ENCODE assay signal across 17 cellular contexts in the genomic region with DNA sequence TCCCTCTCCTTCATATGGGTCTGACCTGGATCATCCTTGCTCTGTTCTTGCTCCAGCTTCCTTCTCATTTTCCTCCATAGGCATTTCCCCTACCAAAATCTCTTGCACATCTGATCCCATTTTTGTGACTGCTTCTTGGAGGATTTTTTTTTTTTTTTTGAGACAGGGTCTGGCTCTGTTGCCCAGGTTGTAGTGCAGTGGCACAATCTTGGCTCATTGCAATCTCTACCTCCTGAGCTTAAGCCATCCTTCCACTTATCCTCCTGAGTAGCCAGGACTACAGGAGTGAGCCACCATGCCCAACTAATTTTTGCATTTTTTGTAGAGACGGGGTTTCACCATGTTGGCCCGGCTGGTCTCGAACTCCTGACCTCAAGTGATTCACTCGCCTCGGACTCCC. TPM values are rescaled to one million over a fixed set of nuclear protein-coding genes. Genes with fewer than 3 reads are reported as not detected.
DNase-seq lines count a peak whose midpoint lies in the region; ATAC-seq and TF ChIP-seq lines count a peak whose summit lies in the region.
"Had no signal": no experiment of that assay in that cellular context is flagged by ENCODE, and none has a peak within 500 bp of the region (broad histone marks: within the 10 kb centered on the region; RNA-seq: fewer than 3 reads in every experiment).

No MANE protein-coding gene starts in this region.

- H3K9me3 ChIP-seq in HEK293 (ENCODE audit: control insufficient read depth, insufficient read depth, low read depth, low read length) (no peaks in the 10 kb centered on the region), T-helper 17 cell (ENCODE audit: control insufficient read depth, low read length, poor library complexity, severe bottlenecking) (no peaks in the 10 kb centered on the region), esophagus muscularis mucosa (no peaks in the 10 kb centered on the region), osteoblast (ENCODE audit: low read depth, low read length) (no peaks in the 10 kb centered on the region)
- H3K9me3 ChIP-seq: BE2C had no signal

- CTCF ChIA-PET in HEK293 (lab: Yijun Ruan, JAX) = interaction anchor here (0.6 to 0.9 kb wide), 2 partner anchors 32 to 858 kb away, joined by 3 to 4 read pairs; no protein-coding TSS in a partner anchor

- H3K4me1 Mint-ChIP-seq in T-helper 17 cell = peaks cover 12% of the 10 kb centered on the region

- TF ChIP-seq EP300 in esophagus muscularis mucosa (IDR thresholded peaks at IDR 0.05) = no peak

- H3K36me3 ChIP-seq in HEK293 (ENCODE audit: control insufficient read depth in 2 of 2, insufficient read depth in 1 of 2, low read length in 2 of 2) (no peaks in the 10 kb centered on the region; a peak in 1 of 3 replicates), esophagus muscularis mucosa (no peaks in the 10 kb centered on the region), osteoblast (ENCODE audit: insufficient read depth, low read length) (no peaks in the 10 kb centered on the region)
- H3K36me3 ChIP-seq: BE2C had no signal

- H3K4me1 ChIP-seq in HEK293 (ENCODE audit: control insufficient read depth, insufficient read depth, low read length) = no peaks in the 10 kb centered on the region
- peaks cover 0 to 6% (median 0%) of the 10 kb centered on the region in 4 donors for H3K4me1 ChIP-seq in esophagus muscularis mucosa
- H3K4me1 ChIP-seq in osteoblast (ENCODE audit: insufficient read depth, low read length) = no peaks in the 10 kb centered on the region

- H3K4me2 ChIP-seq in osteoblast (ENCODE audit: insufficient read depth, low read length) = no peak overlapping the region
- H3K4me2 ChIP-seq: KMS-11 had no signal

- TF ChIP-seq CTCF in HEK293 (tag by site-specific recombination; IDR thresholded peaks at IDR 0.05) = no peak
- no peak for TF ChIP-seq CTCF in esophagus muscularis mucosa (IDR thresholded peaks at IDR 0.05)
- TF ChIP-seq CTCF in osteoblast (IDR thresholded peaks at IDR 0.05; ENCODE audit: extremely low read depth, low read depth, low read length) = no peak

- DNase-seq in T-helper 17 cell (no peak), esophagus muscularis mucosa (ENCODE audit: extremely low spot score) (no peak), osteoblast (ENCODE audit: insufficient read length, low spot score, missing footprints) (no peak), NCI-H526 (lab: John Stamatoyannopoulos, UW) (no peak)
- DNase-seq: ACHN; BE2C; C1 segment of cervical spinal cord; CD4-positive, CD25-positive, alpha-beta regulatory T cell; CD8-positive, alpha-beta memory T cell; COR-L47; DMS 273 treated with DMSO at 0.1 percent for 48 hours; GOT3; H7 had no signal

- no peaks in the 10 kb centered on the region for H3K36me3 Mint-ChIP-seq in T-helper 17 cell (ENCODE audit: low read depth)

- no peaks in the 10 kb centered on the region for H4K20me1 ChIP-seq in osteoblast (ENCODE audit: insufficient read depth, low read length)

- POLR2A ChIA-PET in HEK293 (lab: Yijun Ruan, JAX) = interaction anchor here (0.7 kb wide), 1 partner anchor 106 kb away, joined by 4 read pairs; no protein-coding TSS in a partner anchor

- H3K79me2 ChIP-seq in osteoblast (ENCODE audit: insufficient read depth, low read length) = no peaks in the 10 kb centered on the region

- ATAC-seq in T-helper 17 cell (no peak), HG03139 (IDR thresholded peaks at IDR 0.05; ENCODE audit: unreplicated experiment) (no peak), GM18858 (IDR thresholded peaks at IDR 0.05; ENCODE audit: unreplicated experiment) (no peak)

- no peak overlapping the region for H3K4me3 Mint-ChIP-seq in T-helper 17 cell
- H3K4me3 Mint-ChIP-seq: CD4-positive, CD25-positive, alpha-beta regulatory T cell; CD8-positive, alpha-beta memory T cell had no signal

- H3K27ac ChIP-seq in HEK293 (ENCODE audit: extremely low read depth, low read depth, low read length) = no peak overlapping the region
- H3K27ac ChIP-seq in esophagus muscularis mucosa (replicated peaks in 1 of 4) = peak overlapping the region in 3 of 4 donors; percentile 12 to 62 (median 35)
- no peak overlapping the region for H3K27ac ChIP-seq in osteoblast (ENCODE audit: low read depth, low read length)

- TF ChIP-seq POLR2A in esophagus muscularis mucosa (IDR thresholded peaks at IDR 0.05; ENCODE audit: low read depth) = no peak

- H2AFZ ChIP-seq in osteoblast (ENCODE audit: low read length) = peak overlapping the region; percentile 70

- H3K27ac Mint-ChIP-seq in T-helper 17 cell = peak overlapping the region; percentile 66
- H3K27ac Mint-ChIP-seq: CD4-positive, CD25-positive, alpha-beta regulatory T cell had no signal

- H3K27me3 ChIP-seq in esophagus muscularis mucosa (no peaks in the 10 kb centered on the region), osteoblast (ENCODE audit: insufficient read depth, low read length) (no peaks in the 10 kb centered on the region)
- H3K27me3 ChIP-seq: BE2C had no signal

- 96% methylated on average over 5 of the region's 5 CpGs for WGBS in esophagus muscularis mucosa

- H3K27me3 Mint-ChIP-seq in T-helper 17 cell = no peaks in the 10 kb centered on the region

- intact Hi-C loops in esophagus muscularis mucosa (cut with DNase I) = no loop called here

- H3K4me3 ChIP-seq in HEK293 (ENCODE audit: low read depth, low read length) = no peak overlapping the region
- no peak overlapping the region for H3K4me3 ChIP-seq in esophagus muscularis mucosa
- H3K4me3 ChIP-seq in osteoblast (ENCODE audit: insufficient read depth, low read length) = no peak overlapping the region

TF ChIP-seq in HEK293, 187 proteins besides CTCF, POLR2A, EP300 and RAD21:
- no peak for TF ChIP-seq ZNF768 (tag by site-specific recombination; IDR thresholded peaks at IDR 0.05)
- peak; percentile 67 for TF ChIP-seq ZNF121 (tag by site-specific recombination; IDR thresholded peaks at IDR 0.05)

RNA-seq across cellular contexts. Expression of a gene that starts 10.5 kb away (rescaled TPM):
- 10 to 100 TPM; 60.5 to 74.3 TPM for total RNA-seq in T-helper 17 cell
- total RNA-seq in esophagus muscularis mucosa = 10 to 100 TPM; 33.2 to 64.2 (median 43.2) TPM
- total RNA-seq in osteoblast = 30.4 and 30.8 TPM in 2 replicates

Comparison
In these comparisons a context has a peak if more than half of its experiments do, and no peak if none do; other contexts are left out.
1. H3K27ac ChIP-seq: peak in esophagus muscularis mucosa (3 of 4); none in HEK293 (single experiment) and osteoblast (single experiment).